Comparison of ENCODE assay signal across 17 cellular contexts in the genomic region with DNA sequence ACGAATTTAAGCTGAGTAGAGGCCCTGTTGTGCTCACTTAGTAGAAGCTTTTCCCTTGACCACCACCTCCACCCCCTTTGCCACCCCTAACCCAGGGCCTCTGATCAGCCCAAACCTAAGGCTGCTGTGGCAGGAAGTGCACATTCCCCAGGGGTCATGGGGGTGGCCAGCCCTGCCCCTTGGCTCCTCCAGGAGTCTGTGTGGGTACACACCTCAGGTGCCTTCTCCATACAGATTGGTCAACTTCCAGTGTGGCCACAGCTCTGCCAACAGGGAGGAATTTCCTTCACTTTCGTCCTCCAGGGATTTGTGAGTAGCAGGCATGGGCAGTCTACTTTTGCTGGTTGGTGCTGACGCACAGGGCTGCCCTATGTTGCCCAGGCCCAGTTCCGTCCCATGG.
DNase-seq lines count a peak whose midpoint lies in the region; ATAC-seq and TF ChIP-seq lines count a peak whose summit lies in the region.
"Had no signal": no experiment of that assay in that cellular context is flagged by ENCODE, and none has a peak within 500 bp of the region (broad histone marks: within the 10 kb centered on the region; RNA-seq: fewer than 3 reads in every experiment).

No MANE protein-coding gene starts in this region.

- no peaks in the 10 kb centered on the region for H3K79me1 ChIP-seq in IMR-90 (ENCODE audit: low read depth in 1 of 2, low read length in 2 of 2)

- no peak for ATAC-seq in IMR-90 (ENCODE audit: low read depth)
- no peak for ATAC-seq in natural killer cell

- H3K18ac ChIP-seq in IMR-90 (ENCODE audit: low read depth, low read length), result no peak overlapping the region

- no peaks in the 10 kb centered on the region for H3K36me3 Mint-ChIP-seq in natural killer cell
- H3K36me3 Mint-ChIP-seq: CD4-positive, alpha-beta memory T cell had no signal

- dilution Hi-C loops in IMR-90 (cut with HindIII; ENCODE audit: low sequenced_read_pairs, unreplicated experiment), result no loop called here

- in situ Hi-C loops in IMR-90 (cut with MboI; ENCODE audit: low sequenced_read_pairs), result no loop called here

- CTCF ChIA-PET in IMR-90 (lab: Yijun Ruan, JAX), result interaction anchor here (0.8 kb wide), 1 partner anchor 76 kb away, joined by 3 read pairs; no protein-coding TSS in a partner anchor

- no peak overlapping the region for H2AFZ ChIP-seq in IMR-90 (replicated peaks; ENCODE audit: low read length, poor library complexity)

- no peaks in the 10 kb centered on the region for H3K4me1 Mint-ChIP-seq in natural killer cell
- H3K4me1 Mint-ChIP-seq: B cell; CD4-positive, alpha-beta memory T cell had no signal

- no peak for TF ChIP-seq CTCF in IMR-90 (conservative IDR thresholded peaks at IDR 0.05; ENCODE audit: low read depth, low read length)
- TF ChIP-seq CTCF in natural killer cell (IDR thresholded peaks at IDR 0.05), result no peak

- H3K4ac ChIP-seq in IMR-90 (ENCODE audit: low read depth, low read length), result no peak overlapping the region

- H3K27me3 ChIP-seq in BLaER1, result no peaks in the 10 kb centered on the region
- H3K27me3 ChIP-seq in IMR-90 (ENCODE audit: control insufficient read depth, insufficient read depth, low read length), result no peaks in the 10 kb centered on the region

- H4K8ac ChIP-seq in IMR-90 (ENCODE audit: low read depth in 2 of 2, low read length in 2 of 2), result no peak overlapping the region

- WGBS in IMR-90 (ENCODE audit: extremely low coverage in 2 of 2, insufficient read length in 1 of 2), 2 experiments, result 100% methylated on average over 2 of the region's 4 CpGs; no CpG with 5 or more reads in 1 of the 2 experiments

- no peak overlapping the region for H3K23ac ChIP-seq in IMR-90 (ENCODE audit: low read depth, low read length)

- no TSS peak for BruUV-seq in IMR-90 (replicated peaks; lab: Mats Ljungman, UMichigan)

- H3K4me3 ChIP-seq in BLaER1 (no peak overlapping the region), IMR-90 (ENCODE audit: insufficient read depth, low read depth, low read length) (no peak overlapping the region)

- peak overlapping the region; percentile 44 for H2AK9ac ChIP-seq in IMR-90 (replicated peaks; ENCODE audit: low read depth, low read length, poor library complexity)

- peaks cover 5% of the 10 kb centered on the region; the same call in 1 of the 2 replicates for H3K9me1 ChIP-seq in IMR-90 (ENCODE audit: insufficient read depth, low read length)

- no peak overlapping the region for H2BK15ac ChIP-seq in IMR-90 (ENCODE audit: low read depth, low read length)

- no peak overlapping the region for H3K4me3 Mint-ChIP-seq in natural killer cell
- H3K4me3 Mint-ChIP-seq: B cell; CD4-positive, alpha-beta memory T cell had no signal

- peak overlapping the region; percentile 31; the same call in 1 of the 2 replicates for H3K14ac ChIP-seq in IMR-90 (replicated peaks; ENCODE audit: low read depth, low read length)

- H3K9me3 ChIP-seq in BLaER1 (0 out of 2 replicates have a peak, but pooled peaks cover 6% of the 10 kb centered on the region), IMR-90 (ENCODE audit: control insufficient read depth, insufficient read depth, low read length) (no peaks in the 10 kb centered on the region)
- H3K9me3 ChIP-seq: Caco-2 had no signal

- H3K27ac Mint-ChIP-seq in natural killer cell, result no peak overlapping the region
- H3K27ac Mint-ChIP-seq: B cell; CD4-positive, alpha-beta memory T cell had no signal

- H3K9ac ChIP-seq in BLaER1, result no peak overlapping the region
- no peak overlapping the region for H3K9ac ChIP-seq in IMR-90 (ENCODE audit: low read depth, low read length)

- intact Hi-C loops in IMR-90 (cut with micrococcal nuclease), result no loop called here
- intact Hi-C loops in posterior vena cava (cut with DNase I), result no loop called here
- intact Hi-C loops in natural killer cell (cut with micrococcal nuclease), result no loop called here

- H4K91ac ChIP-seq in IMR-90 (ENCODE audit: insufficient read depth, low read depth, low read length), result no peak overlapping the region

- no peak overlapping the region for H2BK5ac ChIP-seq in IMR-90 (ENCODE audit: low read depth, low read length, poor library complexity, severe bottlenecking)

- H3K4me1 ChIP-seq in BLaER1 (peaks cover 23% of the 10 kb centered on the region), IMR-90 (ENCODE audit: control insufficient read depth, insufficient read depth, low read length) (peaks cover 9% of the 10 kb centered on the region)
- H3K4me1 ChIP-seq: Caco-2 had no signal

- H3K27ac ChIP-seq in BLaER1 (no peak overlapping the region), IMR-90 (ENCODE audit: insufficient read depth, low read length) (no peak overlapping the region)
- H3K27ac ChIP-seq: 22Rv1 had no signal

- H2BK120ac ChIP-seq in IMR-90 (ENCODE audit: low read depth, low read length), result no peak overlapping the region

- no peak overlapping the region for H4K5ac ChIP-seq in IMR-90 (ENCODE audit: low read depth, low read length)

- no peak for TF ChIP-seq POLR2A in IMR-90 (IDR thresholded peaks at IDR 0.05; ENCODE audit: low read depth, low read length)

- H3K36me3 ChIP-seq in BLaER1 (no peaks in the 10 kb centered on the region), IMR-90 (ENCODE audit: control insufficient read depth, insufficient read depth, low read length) (no peaks in the 10 kb centered on the region)

- peak; percentile 40 for DNase-seq in activated CD8-positive, alpha-beta memory T cell treated with anti-CD3 and anti-CD28 coated beads for 24 hours
- no peak for DNase-seq in activated CD8-positive, alpha-beta memory T cell treated with anti-CD3 and anti-CD28 coated beads, Interleukin-2, amount 50 U/mL, for 4 hours
- DNase-seq in IMR-90, result no peak
- peak; percentile 55 for DNase-seq in posterior vena cava (ENCODE audit: low spot score)
- DNase-seq in T-helper 1 cell, result no peak
- no peak for DNase-seq in natural killer cell
- no peak for DNase-seq in COLO668 (lab: John Stamatoyannopoulos, UW; ENCODE audit: unreplicated experiment)
- DNase-seq: C1 segment of cervical spinal cord; Caco-2; CD4-positive, alpha-beta memory T cell; DMS153; DND-41; GOT3; HCEC 1CT had no signal

- H2AK5ac ChIP-seq in IMR-90 (ENCODE audit: low read depth, low read length), result peak overlapping the region; percentile 13; the same call in 1 of the 2 replicates

- H3K56ac ChIP-seq in IMR-90 (ENCODE audit: extremely low read depth, insufficient read depth, low read length), result no peak overlapping the region

- POLR2A ChIA-PET in IMR-90 (lab: Charles Lee; ENCODE audit: unreplicated experiment), result no interaction called here

- no peak overlapping the region for H2BK20ac ChIP-seq in IMR-90 (ENCODE audit: low read depth, low read length)

- no peaks in the 10 kb centered on the region for H3K9me3 Mint-ChIP-seq in natural killer cell

- H4K20me1 ChIP-seq in BLaER1 (no peaks in the 10 kb centered on the region), IMR-90 (ENCODE audit: insufficient read depth, low read length) (no peaks in the 10 kb centered on the region)

- TF ChIP-seq RAD21 in IMR-90 (IDR thresholded peaks at IDR 0.05; ENCODE audit: low read length), result no peak

- H3K4me2 ChIP-seq in BLaER1, result peak overlapping the region; percentile 58
- no peak overlapping the region for H3K4me2 ChIP-seq in IMR-90 (ENCODE audit: low read depth, low read length)

- H3K27me3 Mint-ChIP-seq in natural killer cell (ENCODE audit: low read depth in 2 of 2), result peaks cover 10 to 38% of the 10 kb centered on the region in 2 donors

TF ChIP-seq in IMR-90, 13 proteins besides CTCF, POLR2A, EP300 and RAD21:
- TF ChIP-seq BHLHE40 (IDR thresholded peaks at IDR 0.05; ENCODE audit: low read depth, low read length) (no peak), ELK1 (IDR thresholded peaks at IDR 0.05; ENCODE audit: borderline replicate concordance, low read depth, low read length) (no peak), MAFK (IDR thresholded peaks at IDR 0.05; ENCODE audit: low read depth, low read length) (no peak)

Comparison
In these comparisons a context has a peak if more than half of its experiments do, and no peak if none do; other contexts are left out.
1. DNase-seq: peak in activated CD8-positive, alpha-beta memory T cell treated with anti-CD3 and anti-CD28 coated beads for 24 hours (single experiment) and posterior vena cava (single experiment); none in activated CD8-positive, alpha-beta memory T cell treated with anti-CD3 and anti-CD28 coated beads, Interleukin-2, amount 50 U/mL, for 4 hours (single experiment), IMR-90 (single experiment), T-helper 1 cell (0 of 5), natural killer cell (single experiment) and COLO668 (single experiment).